ENCODE assay signal across 13 cellular contexts in the genomic region with DNA sequence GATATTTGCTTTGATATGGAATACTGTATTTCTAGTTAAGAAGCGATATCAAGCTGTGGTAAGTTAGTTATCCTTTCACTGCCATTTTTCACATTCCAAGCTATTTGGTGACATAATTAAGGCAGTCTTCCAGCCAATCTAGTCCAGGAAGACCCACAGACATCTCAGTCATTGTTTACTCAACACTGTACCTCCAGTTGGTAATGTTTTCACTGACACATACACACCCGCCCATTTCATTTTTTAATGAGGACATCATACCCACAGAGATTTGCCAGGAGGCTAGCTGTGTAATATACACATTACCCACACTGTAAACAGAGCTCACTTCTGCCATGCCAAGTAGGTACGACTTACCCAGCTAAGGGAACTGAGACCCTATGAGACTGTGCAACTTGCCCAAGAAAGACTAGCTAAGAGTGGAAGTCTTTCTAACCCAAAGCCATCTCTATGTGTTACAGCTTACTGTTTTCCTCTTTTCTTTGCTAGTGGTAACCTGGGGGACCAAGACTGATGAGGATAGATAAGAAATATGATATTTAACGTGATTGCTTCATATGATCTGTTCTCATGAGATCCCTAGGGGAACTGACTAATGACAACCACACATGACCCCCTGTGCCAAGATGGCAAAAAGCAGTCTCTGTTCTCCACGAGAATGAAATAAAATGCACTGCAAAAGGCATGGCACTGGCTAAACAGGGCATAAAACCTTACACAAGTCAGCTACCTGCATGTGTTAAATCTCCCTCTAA.
A peak's percentile ranks its signal among the peaks of the same experiment; 100 is the strongest.
DNase-seq lines count a peak whose midpoint lies in the region; ATAC-seq and TF ChIP-seq lines count a peak whose summit lies in the region.
"Had no signal": no experiment of that assay in that cellular context is flagged by ENCODE, and none has a peak within 500 bp of the region (broad histone marks: within the 10 kb centered on the region; RNA-seq: fewer than 3 reads in every experiment).

No MANE protein-coding gene starts in this region.

- 48 to 60% methylated on average over 5 of the region's 5 CpGs for WGBS in body of pancreas, 2 donors

- TF ChIP-seq CTCF in body of pancreas (IDR thresholded peaks at IDR 0.05) (no peak), ascending aorta (IDR thresholded peaks at IDR 0.05) (no peak)

- ATAC-seq in body of pancreas (no peak), HG03095 (IDR thresholded peaks at IDR 0.05; ENCODE audit: unreplicated experiment) (no peak)

- peak; percentile 82 for DNase-seq in AG08395 (ENCODE audit: low spot score)
- DNase-seq in HS-5 (ENCODE audit: low read depth) = peak; percentile 71
- peak; percentile 72 for DNase-seq in amniotic stem cell (lab: John Stamatoyannopoulos, UW)
- DNase-seq in hepatic stellate cell (ENCODE audit: low spot score) = peak; percentile 72
- no peak for DNase-seq in C1 segment of cervical spinal cord (lab: John Stamatoyannopoulos, UW)
- DNase-seq in body of pancreas = no peak
- no peak for DNase-seq in ascending aorta (ENCODE audit: low spot score in 2 of 2)
- DNase-seq: activated CD4-positive, alpha-beta T cell treated with anti-CD3 and anti-CD28 coated beads, Interleukin-2, amount 50 U/mL, for 4 hours; dorsolateral prefrontal cortex; NCI-H524; T-helper 1 cell; thyroid gland had no signal

- no peak for TF ChIP-seq POLR2A in body of pancreas (IDR thresholded peaks at IDR 0.05)

- no peak overlapping the region for H3K27ac ChIP-seq in body of pancreas
- no peak overlapping the region for H3K27ac ChIP-seq in ascending aorta
- H3K27ac ChIP-seq: dorsolateral prefrontal cortex, thyroid gland had no signal

- H3K9me3 ChIP-seq in body of pancreas (no peaks in the 10 kb centered on the region), ascending aorta (no peaks in the 10 kb centered on the region)
- H3K9me3 ChIP-seq: thyroid gland had no signal

- H3K4me1 ChIP-seq in body of pancreas (no peaks in the 10 kb centered on the region), ascending aorta (no peaks in the 10 kb centered on the region)

- no peaks in the 10 kb centered on the region for H3K27me3 ChIP-seq in body of pancreas
- H3K27me3 ChIP-seq in ascending aorta = no peaks in the 10 kb centered on the region
- H3K27me3 ChIP-seq: dorsolateral prefrontal cortex, thyroid gland had no signal

- H3K36me3 ChIP-seq in body of pancreas (replicated peaks in 1 of 2; ENCODE audit: insufficient read depth in 1 of 2, low read depth in 2 of 2) (no peaks in the 10 kb centered on the region), ascending aorta (no peaks in the 10 kb centered on the region)
- H3K36me3 ChIP-seq: thyroid gland had no signal

- no peak overlapping the region for H3K4me3 ChIP-seq in body of pancreas
- no peak overlapping the region for H3K4me3 ChIP-seq in ascending aorta
- H3K4me3 ChIP-seq: dorsolateral prefrontal cortex, thyroid gland had no signal

- intact Hi-C loops in body of pancreas (cut with DNase I) (no loop called here), ascending aorta (cut with DNase I) (no loop called here)

Comparison
In these comparisons a context has a peak if more than half of its experiments do, and no peak if none do; other contexts are left out.
1. DNase-seq: peak in AG08395 (single experiment), HS-5 (single experiment), amniotic stem cell (single experiment) and hepatic stellate cell (single experiment); none in C1 segment of cervical spinal cord (0 of 14), body of pancreas (0 of 4) and ascending aorta (0 of 2).